In the genomic region with DNA sequence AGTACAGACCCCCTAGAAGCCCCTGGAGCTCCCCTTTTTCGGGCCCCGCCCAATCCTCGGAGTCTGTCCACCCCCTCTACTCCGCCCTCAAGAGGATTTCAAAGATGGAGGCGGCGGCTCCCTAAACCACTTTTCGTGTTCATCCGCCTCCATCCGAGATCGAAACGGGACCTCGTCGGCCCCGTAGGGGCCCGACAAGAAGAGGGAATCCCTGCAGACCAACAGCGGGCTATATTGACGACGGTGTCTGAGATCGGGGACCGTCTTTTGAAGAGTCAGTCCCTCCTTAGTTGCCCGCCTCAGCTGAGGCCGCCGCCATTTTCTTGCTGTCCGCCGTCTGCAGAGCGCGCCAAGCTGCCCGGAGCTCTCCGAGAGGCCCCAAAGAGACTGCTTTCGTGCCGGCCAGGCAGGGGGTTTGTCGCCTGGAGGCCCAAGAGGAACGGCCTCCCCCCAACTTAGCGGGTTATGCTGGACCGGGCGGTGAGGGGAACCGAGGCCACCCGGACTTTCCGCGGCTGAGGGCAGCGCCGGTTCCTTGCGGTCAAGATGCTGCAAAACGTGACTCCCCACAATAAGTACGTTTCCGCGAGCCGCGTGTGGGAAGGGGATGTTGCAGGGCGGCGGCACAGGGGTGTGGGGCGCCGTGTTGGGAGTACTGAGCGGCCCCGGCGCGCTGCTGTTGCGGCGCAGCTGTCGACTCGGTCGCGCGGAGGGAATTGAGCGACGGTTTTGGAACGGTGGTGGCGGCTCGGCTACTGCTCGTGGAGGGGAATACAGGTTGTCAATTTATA, we compare ENCODE assay signal across 8 cellular contexts. TPM values are rescaled to one million over a fixed set of nuclear protein-coding genes. Genes with fewer than 3 reads are reported as not detected.
DNase-seq lines count a peak whose midpoint lies in the region; ATAC-seq and TF ChIP-seq lines count a peak whose summit lies in the region.

No MANE protein-coding gene starts in this region.

- H3K27ac ChIP-seq in KOPT-K1 (ENCODE audit: low read depth, low read length, poor library complexity, severe bottlenecking) (peak overlapping the region; percentile 99), upper lobe of right lung (peak overlapping the region; percentile 99)

- H3K4me1 Mint-ChIP-seq in activated CD4-positive, alpha-beta T cell treated with anti-CD3 and anti-CD28 coated beads, Interleukin-2, amount 10 ng/mL, durations not matched to agents 24 days and 14 days, result peaks cover 30% of the 10 kb centered on the region
- H3K4me1 Mint-ChIP-seq in natural killer cell, result peaks cover 77 to 85% of the 10 kb centered on the region in 2 donors

- no peaks in the 10 kb centered on the region for H3K9me3 Mint-ChIP-seq in activated CD4-positive, alpha-beta T cell treated with anti-CD3 and anti-CD28 coated beads, Interleukin-2, amount 10 ng/mL, durations not matched to agents 24 days and 14 days
- no peaks in the 10 kb centered on the region for H3K9me3 Mint-ChIP-seq in natural killer cell

- peak overlapping the region; percentile 94 for H3K4me3 Mint-ChIP-seq in activated CD4-positive, alpha-beta T cell treated with anti-CD3 and anti-CD28 coated beads, Interleukin-2, amount 10 ng/mL, durations not matched to agents 24 days and 14 days
- peak overlapping the region; percentile 96 for H3K4me3 Mint-ChIP-seq in natural killer cell

- ATAC-seq in natural killer cell (peak; percentile 2 to 20 (median 5)), upper lobe of right lung (no peak), HG02852 (IDR thresholded peaks at IDR 0.05; ENCODE audit: unreplicated experiment) (no peak)

- H3K36me3 ChIP-seq in KOPT-K1 (ENCODE audit: insufficient read depth, low read length) (peaks cover 59% of the 10 kb centered on the region), upper lobe of right lung (peaks cover 49% of the 10 kb centered on the region)

- H3K27me3 Mint-ChIP-seq in activated CD4-positive, alpha-beta T cell treated with anti-CD3 and anti-CD28 coated beads, Interleukin-2, amount 10 ng/mL, durations not matched to agents 24 days and 14 days, result no peaks in the 10 kb centered on the region
- no peaks in the 10 kb centered on the region for H3K27me3 Mint-ChIP-seq in natural killer cell (ENCODE audit: low read depth in 2 of 2)

- no peak for TF ChIP-seq CTCF in GM12864 (IDR thresholded peaks at IDR 0.05; ENCODE audit: low read depth, low read length, missing control alignments)
- TF ChIP-seq CTCF in epithelial cell of esophagus (IDR thresholded peaks at IDR 0.05; ENCODE audit: insufficient read depth, low read depth, low read length, missing control alignments), result no peak
- TF ChIP-seq CTCF in natural killer cell (IDR thresholded peaks at IDR 0.05), result no peak
- TF ChIP-seq CTCF in upper lobe of right lung (IDR thresholded peaks at IDR 0.05), result no peak

- peak overlapping the region; percentile 100 for H3K27ac Mint-ChIP-seq in activated CD4-positive, alpha-beta T cell treated with anti-CD3 and anti-CD28 coated beads, Interleukin-2, amount 10 ng/mL, durations not matched to agents 24 days and 14 days
- peak overlapping the region; percentile 91 to 97 for H3K27ac Mint-ChIP-seq in natural killer cell

- intact Hi-C loops in activated CD4-positive, alpha-beta T cell treated with anti-CD3 and anti-CD28 coated beads, Interleukin-2, amount 10 ng/mL, durations not matched to agents 24 days and 14 days (cut with micrococcal nuclease), result loop anchor here (2.0 to 5.0 kb wide), 3 partner anchors 340 to 775 kb away; a partner anchor contains a TSS
- intact Hi-C loops in natural killer cell (cut with micrococcal nuclease), result loop anchor here (2.0 to 5.0 kb wide), 5 partner anchors 32 to 795 kb away; a partner anchor contains a TSS
- intact Hi-C loops in upper lobe of right lung (cut with DNase I), result no loop called here

- H3K9me3 ChIP-seq in KOPT-K1 (ENCODE audit: insufficient read depth, low read length, poor library complexity, severe bottlenecking), result no peaks in the 10 kb centered on the region
- H3K9me3 ChIP-seq in upper lobe of right lung, result no peaks in the 10 kb centered on the region

- no peak for DNase-seq in GM12864 (ENCODE audit: low read depth)
- DNase-seq in activated CD4-positive, alpha-beta T cell treated with anti-CD3 and anti-CD28 coated beads, Interleukin-2, amount 10 ng/mL, durations not matched to agents 24 days and 14 days, result peak; percentile 87
- no peak for DNase-seq in epithelial cell of esophagus (ENCODE audit: low read depth)
- DNase-seq in natural killer cell, result peak; percentile 67
- peak; percentile 76 for DNase-seq in upper lobe of right lung
- no peak for DNase-seq in dedifferentiated amniotic fluid mesenchymal stem cell (ENCODE audit: extremely low spot score)

- peaks cover 30% of the 10 kb centered on the region for H3K4me1 ChIP-seq in upper lobe of right lung

- H3K4me3 ChIP-seq in GM12864 (ENCODE audit: low read depth, low read length) (peak overlapping the region; percentile 90), epithelial cell of esophagus (ENCODE audit: low read length) (peak overlapping the region; percentile 100), upper lobe of right lung (peak overlapping the region; percentile 74)

- peaks cover 82% of the 10 kb centered on the region for H3K36me3 Mint-ChIP-seq in activated CD4-positive, alpha-beta T cell treated with anti-CD3 and anti-CD28 coated beads, Interleukin-2, amount 10 ng/mL, durations not matched to agents 24 days and 14 days (ENCODE audit: low read depth)
- peaks cover 39% of the 10 kb centered on the region for H3K36me3 Mint-ChIP-seq in natural killer cell

- no peaks in the 10 kb centered on the region for H3K27me3 ChIP-seq in upper lobe of right lung

RNA-seq across cellular contexts. Expression of a gene that starts 4.2 kb away (rescaled TPM):
- 320 TPM in 2 replicates for total RNA-seq in activated CD4-positive, alpha-beta T cell treated with anti-CD3 and anti-CD28 coated beads, Interleukin-2, amount 10 ng/mL, durations not matched to agents 24 days and 14 days
- total RNA-seq in natural killer cell (100 to 1,000 TPM; 653 to 886 (median 714) TPM), upper lobe of right lung (155 TPM)

RNA-seq across cellular contexts. Expression of a gene that starts 19.7 kb away (rescaled TPM):
- total RNA-seq in activated CD4-positive, alpha-beta T cell treated with anti-CD3 and anti-CD28 coated beads, Interleukin-2, amount 10 ng/mL, durations not matched to agents 24 days and 14 days, result 8.1 and 8.7 TPM in 2 replicates
- 10 to 100 TPM; 39.2 to 57.5 (median 48.1) TPM for total RNA-seq in natural killer cell
- 197 TPM for total RNA-seq in upper lobe of right lung

RNA-seq across cellular contexts. Expression of a gene that starts 31.7 kb away (rescaled TPM):
- 0.75 and 0.80 TPM in 2 replicates for total RNA-seq in activated CD4-positive, alpha-beta T cell treated with anti-CD3 and anti-CD28 coated beads, Interleukin-2, amount 10 ng/mL, durations not matched to agents 24 days and 14 days
- total RNA-seq in natural killer cell (10 to 100 TPM; 19.5 to 28.1 (median 23.0) TPM), upper lobe of right lung (140 TPM)

RNA-seq across cellular contexts. Expression of a gene that starts 36.8 kb away (rescaled TPM):
- total RNA-seq in activated CD4-positive, alpha-beta T cell treated with anti-CD3 and anti-CD28 coated beads, Interleukin-2, amount 10 ng/mL, durations not matched to agents 24 days and 14 days, result 0.21 and 0.38 TPM in 2 replicates
- total RNA-seq in natural killer cell (1 to 10 TPM; 1.2 to 4.3 (median 3.6) TPM), upper lobe of right lung (25.2 TPM)

Comparison
In these comparisons a context has a peak if more than half of its experiments do, and no peak if none do; other contexts are left out.
1. DNase-seq: peak in activated CD4-positive, alpha-beta T cell treated with anti-CD3 and anti-CD28 coated beads, Interleukin-2, amount 10 ng/mL, durations not matched to agents 24 days and 14 days (single experiment), natural killer cell (single experiment) and upper lobe of right lung (single experiment); none in GM12864 (single experiment), epithelial cell of esophagus (single experiment) and dedifferentiated amniotic fluid mesenchymal stem cell (single experiment).
2. ATAC-seq: peak in natural killer cell (3 of 3); none in upper lobe of right lung (single experiment) and HG02852 (single experiment).
3. RNA of a gene that starts 31.7 kb away (total RNA-seq): 140 TPM in upper lobe of right lung (single experiment) and 19.5 to 28.1 TPM in natural killer cell; 0.75 to 0.80 TPM in activated CD4-positive, alpha-beta T cell treated with anti-CD3 and anti-CD28 coated beads, Interleukin-2, amount 10 ng/mL, durations not matched to agents 24 days and 14 days; every median in the first group is over 10 times any median in the second.
4. Peak in every context shown above with its lines, with median percentiles within 50 percentile points of each other: H3K4me3 ChIP-seq.